Comparison of ENCODE assay signal across 2 cellular contexts in the genomic region with DNA sequence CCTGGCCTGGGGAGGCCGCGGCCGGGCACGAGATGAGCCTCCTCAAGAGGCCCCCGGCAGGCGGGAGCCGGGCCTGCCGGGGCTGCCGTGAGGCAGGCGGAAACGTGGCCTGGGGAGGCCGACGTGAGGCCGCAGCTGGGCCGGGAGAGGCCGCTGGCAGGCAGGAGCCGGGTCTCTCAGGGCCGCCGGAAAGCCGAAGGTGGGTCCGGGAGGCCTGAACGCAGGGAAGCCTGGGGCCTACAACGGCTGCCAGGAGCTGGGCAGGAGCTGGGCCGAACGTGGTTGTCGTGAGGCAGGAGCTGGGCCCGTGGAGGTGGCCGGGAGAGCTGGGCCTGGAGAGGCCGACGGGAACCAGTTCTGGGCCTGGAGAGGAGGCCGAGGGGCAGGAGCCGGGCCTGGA.
TF ChIP-seq lines count a peak whose summit lies in the region.

No MANE protein-coding gene starts in this region.

TF ChIP-seq in SK-N-SH, 30 proteins besides CTCF, POLR2A, EP300 and RAD21 (continued from another document):
- TF ChIP-seq, protein P1, sequence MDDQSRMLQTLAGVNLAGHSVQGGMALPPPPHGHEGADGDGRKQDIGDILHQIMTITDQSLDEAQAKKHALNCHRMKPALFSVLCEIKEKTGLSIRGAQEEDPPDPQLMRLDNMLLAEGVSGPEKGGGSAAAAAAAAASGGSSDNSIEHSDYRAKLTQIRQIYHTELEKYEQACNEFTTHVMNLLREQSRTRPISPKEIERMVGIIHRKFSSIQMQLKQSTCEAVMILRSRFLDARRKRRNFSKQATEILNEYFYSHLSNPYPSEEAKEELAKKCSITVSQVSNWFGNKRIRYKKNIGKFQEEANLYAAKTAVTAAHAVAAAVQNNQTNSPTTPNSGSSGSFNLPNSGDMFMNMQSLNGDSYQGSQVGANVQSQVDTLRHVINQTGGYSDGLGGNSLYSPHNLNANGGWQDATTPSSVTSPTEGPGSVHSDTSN (IDR thresholded peaks at IDR 0.05), result no peak
- TF ChIP-seq MXI1 (IDR thresholded peaks at IDR 0.05; ENCODE audit: low read depth, low read length), result no peak

TF ChIP-seq in SK-N-SH treated with all-trans-retinoic acid at 6 μM for 48 hours, 23 proteins besides CTCF, POLR2A, EP300 and RAD21 (continued from another document):
- TF ChIP-seq, protein P2, sequence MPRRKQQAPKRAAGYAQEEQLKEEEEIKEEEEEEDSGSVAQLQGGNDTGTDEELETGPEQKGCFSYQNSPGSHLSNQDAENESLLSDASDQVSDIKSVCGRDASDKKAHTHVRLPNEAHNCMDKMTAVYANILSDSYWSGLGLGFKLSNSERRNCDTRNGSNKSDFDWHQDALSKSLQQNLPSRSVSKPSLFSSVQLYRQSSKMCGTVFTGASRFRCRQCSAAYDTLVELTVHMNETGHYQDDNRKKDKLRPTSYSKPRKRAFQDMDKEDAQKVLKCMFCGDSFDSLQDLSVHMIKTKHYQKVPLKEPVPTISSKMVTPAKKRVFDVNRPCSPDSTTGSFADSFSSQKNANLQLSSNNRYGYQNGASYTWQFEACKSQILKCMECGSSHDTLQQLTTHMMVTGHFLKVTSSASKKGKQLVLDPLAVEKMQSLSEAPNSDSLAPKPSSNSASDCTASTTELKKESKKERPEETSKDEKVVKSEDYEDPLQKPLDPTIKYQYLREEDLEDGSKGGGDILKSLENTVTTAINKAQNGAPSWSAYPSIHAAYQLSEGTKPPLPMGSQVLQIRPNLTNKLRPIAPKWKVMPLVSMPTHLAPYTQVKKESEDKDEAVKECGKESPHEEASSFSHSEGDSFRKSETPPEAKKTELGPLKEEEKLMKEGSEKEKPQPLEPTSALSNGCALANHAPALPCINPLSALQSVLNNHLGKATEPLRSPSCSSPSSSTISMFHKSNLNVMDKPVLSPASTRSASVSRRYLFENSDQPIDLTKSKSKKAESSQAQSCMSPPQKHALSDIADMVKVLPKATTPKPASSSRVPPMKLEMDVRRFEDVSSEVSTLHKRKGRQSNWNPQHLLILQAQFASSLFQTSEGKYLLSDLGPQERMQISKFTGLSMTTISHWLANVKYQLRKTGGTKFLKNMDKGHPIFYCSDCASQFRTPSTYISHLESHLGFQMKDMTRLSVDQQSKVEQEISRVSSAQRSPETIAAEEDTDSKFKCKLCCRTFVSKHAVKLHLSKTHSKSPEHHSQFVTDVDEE (CRISPR knock-in tag; IDR thresholded peaks at IDR 0.05), result no peak
- no peak for TF ChIP-seq RARB (CRISPR knock-in tag; IDR thresholded peaks at IDR 0.05)
- TF ChIP-seq OSR1 (CRISPR knock-in tag; IDR thresholded peaks at IDR 0.05), result no peak
